In genomic region chr14:67358914-67359313, GRCh38 we compare ENCODE assay signal across 8 cellular contexts. TPM values are rescaled to one million over a fixed set of nuclear protein-coding genes. Genes with fewer than 3 reads are reported as not detected.
DNase-seq lines count a peak whose midpoint lies in the region; ATAC-seq and TF ChIP-seq lines count a peak whose summit lies in the region.

No MANE protein-coding gene starts in this region.

- POLR2A ChIA-PET in activated CD8-positive, alpha-beta T cell treated with anti-CD3 and anti-CD28 coated beads for 36 hours (lab: Charles Lee), result interaction anchor here (0.9 to 2.2 kb wide), 2 partner anchors 11 to 52 kb away, joined by 4 to 14 read pairs; partner anchors contain the start of gene PLEK2

- H3K9me3 ChIP-seq in right atrium auricular region (no peaks in the 10 kb centered on the region), iPS-20b (ENCODE audit: insufficient read depth, low read depth, low read length) (no peaks in the 10 kb centered on the region), subcutaneous abdominal adipose tissue (ENCODE audit: control insufficient read depth in 5 of 5, low read length in 5 of 5) (no peaks in the 10 kb centered on the region)

- no peak for TF ChIP-seq CTCF in right atrium auricular region (IDR thresholded peaks at IDR 0.05)
- TF ChIP-seq CTCF in activated CD8-positive, alpha-beta T cell treated with anti-CD3 and anti-CD28 coated beads for 36 hours (IDR thresholded peaks at IDR 0.05), result no peak

- H3K9ac ChIP-seq in iPS-20b (ENCODE audit: low read depth, low read length) (peak overlapping the region; percentile 91), subcutaneous abdominal adipose tissue (ENCODE audit: low read length in 5 of 5) (peak overlapping the region; percentile 83 to 98 (median 97))

- peaks cover 0 to 67% of the 10 kb centered on the region in 2 donors for H3K4me1 ChIP-seq in right atrium auricular region
- H3K4me1 ChIP-seq in iPS-20b (ENCODE audit: insufficient read depth, low read length), result peaks cover 5% of the 10 kb centered on the region
- H3K4me1 ChIP-seq in subcutaneous abdominal adipose tissue (ENCODE audit: control insufficient read depth in 5 of 5, insufficient read depth in 5 of 5, low read length in 5 of 5), result peaks cover 5 to 52% (median 49%) of the 10 kb centered on the region in 5 donors

- DNase-seq in right atrium auricular region (ENCODE audit: low spot score), result no peak
- no peak for DNase-seq in cardiac septum (ENCODE audit: low spot score)
- DNase-seq in activated CD8-positive, alpha-beta T cell treated with anti-CD3 and anti-CD28 coated beads for 36 hours, result no peak
- DNase-seq in stimulated activated CD4-positive, alpha-beta T cell treated with anti-CD3 and anti-CD28 coated beads, Interleukin-2, amount 100 ng/mL, for 24 hours, result no peak
- no peak for DNase-seq in stimulated activated CD4-positive, alpha-beta T cell treated with anti-CD3 and anti-CD28 coated beads, Interleukin-4, amount 100 ng/mL, for 4 hours

- peak overlapping the region; percentile 81 to 89 for H3K4me3 ChIP-seq in right atrium auricular region
- H3K4me3 ChIP-seq in iPS-20b (ENCODE audit: low read length), result peak overlapping the region; percentile 94
- H3K4me3 ChIP-seq in subcutaneous abdominal adipose tissue (ENCODE audit: low read depth in 1 of 5, low read length in 5 of 5), result peak overlapping the region; percentile 81 to 99 (median 85)

- H3K27me3 Mint-ChIP-seq in activated CD8-positive, alpha-beta T cell treated with anti-CD3 and anti-CD28 coated beads for 36 hours, result no peaks in the 10 kb centered on the region

- H3K27ac Mint-ChIP-seq in activated CD8-positive, alpha-beta T cell treated with anti-CD3 and anti-CD28 coated beads for 36 hours, result peak overlapping the region; percentile 70

- H3K9me3 Mint-ChIP-seq in activated CD8-positive, alpha-beta T cell treated with anti-CD3 and anti-CD28 coated beads for 36 hours, result no peaks in the 10 kb centered on the region

- H3K27me3 ChIP-seq in right atrium auricular region (no peaks in the 10 kb centered on the region), iPS-20b (ENCODE audit: insufficient read depth, low read length) (no peaks in the 10 kb centered on the region), subcutaneous abdominal adipose tissue (ENCODE audit: control insufficient read depth in 5 of 5, insufficient read depth in 4 of 5, low read length in 5 of 5) (no peaks in the 10 kb centered on the region)

- H3K36me3 Mint-ChIP-seq in activated CD8-positive, alpha-beta T cell treated with anti-CD3 and anti-CD28 coated beads for 36 hours (ENCODE audit: low read depth), result peaks cover 19% of the 10 kb centered on the region

- H3K36me3 ChIP-seq in right atrium auricular region (no peaks in the 10 kb centered on the region), iPS-20b (ENCODE audit: insufficient read depth, low read depth, low read length) (peaks cover 16% of the 10 kb centered on the region; the same call in 1 of the 2 replicates), subcutaneous abdominal adipose tissue (ENCODE audit: control insufficient read depth in 5 of 5, insufficient read depth in 5 of 5, low read length in 5 of 5) (no peaks in the 10 kb centered on the region)

- H3K27ac ChIP-seq in right atrium auricular region, result peak overlapping the region; percentile 93 to 94
- peak overlapping the region; percentile 16 for H3K27ac ChIP-seq in iPS-20b (ENCODE audit: low read length)
- H3K27ac ChIP-seq in subcutaneous abdominal adipose tissue (ENCODE audit: low read depth, low read length), result peak overlapping the region; percentile 97

- intact Hi-C loops in cardiac septum (cut with DNase I), result loop anchor here (5.0 kb wide), 1 partner anchor 117 kb away; the partner anchor contains the start of gene PALS1
- intact Hi-C loops in activated CD8-positive, alpha-beta T cell treated with anti-CD3 and anti-CD28 coated beads for 36 hours (cut with micrococcal nuclease), result no loop called here

- peak overlapping the region; percentile 97 for H3K4me3 Mint-ChIP-seq in activated CD8-positive, alpha-beta T cell treated with anti-CD3 and anti-CD28 coated beads for 36 hours

- CTCF ChIA-PET in activated CD8-positive, alpha-beta T cell treated with anti-CD3 and anti-CD28 coated beads for 36 hours (lab: Charles Lee), result interaction anchor here (0.8 to 1.7 kb wide), 8 partner anchors 10 to 196 kb away, joined by 3 to 7 read pairs (median 4); partner anchors contain the start of gene TMEM229B

- no peak for ATAC-seq in activated CD8-positive, alpha-beta T cell treated with anti-CD3 and anti-CD28 coated beads for 36 hours
- ATAC-seq in GM18861 (IDR thresholded peaks at IDR 0.05; ENCODE audit: unreplicated experiment), result no peak

- peaks cover 53% of the 10 kb centered on the region for H3K4me1 Mint-ChIP-seq in activated CD8-positive, alpha-beta T cell treated with anti-CD3 and anti-CD28 coated beads for 36 hours (ENCODE audit: low read depth)

RNA-seq across cellular contexts. Expression of gene ATP6V1D, which starts 0.7 kb away (rescaled TPM):
- total RNA-seq in right atrium auricular region, result 100 to 1,000 TPM in 1 of 2 donors, 10 to 100 TPM in 1; 84.4 to 161 TPM
- 178 TPM for total RNA-seq in cardiac septum
- total RNA-seq in activated CD8-positive, alpha-beta T cell treated with anti-CD3 and anti-CD28 coated beads for 36 hours, result 10 to 100 TPM; 18.8 to 20.7 TPM

RNA-seq across cellular contexts. Expression of gene EIF2S1, which starts 1.2 kb away (rescaled TPM):
- total RNA-seq in right atrium auricular region (10 to 100 TPM; 64.4 to 75.4 TPM), cardiac septum (89.8 TPM)
- total RNA-seq in activated CD8-positive, alpha-beta T cell treated with anti-CD3 and anti-CD28 coated beads for 36 hours, result 100 to 1,000 TPM; 210 to 219 TPM

RNA-seq across cellular contexts. Expression of gene PLEK2, which starts 53.1 kb away (rescaled TPM):
- total RNA-seq in right atrium auricular region, result 1 to 10 TPM; 1.1 to 2.1 TPM
- total RNA-seq in cardiac septum, result 0.40 TPM
- total RNA-seq in activated CD8-positive, alpha-beta T cell treated with anti-CD3 and anti-CD28 coated beads for 36 hours, result 1 to 10 TPM in 1 of 2 experiments, not detected in 1; 1.0 TPM

Comparison
In these comparisons a context has a peak if more than half of its experiments do, and no peak if none do; other contexts are left out.
1. H3K27ac ChIP-seq: peak in every context shown above with its lines; median percentile 97 in subcutaneous abdominal adipose tissue; 94 in right atrium auricular region; 16 in iPS-20b.